In the genomic region with DNA sequence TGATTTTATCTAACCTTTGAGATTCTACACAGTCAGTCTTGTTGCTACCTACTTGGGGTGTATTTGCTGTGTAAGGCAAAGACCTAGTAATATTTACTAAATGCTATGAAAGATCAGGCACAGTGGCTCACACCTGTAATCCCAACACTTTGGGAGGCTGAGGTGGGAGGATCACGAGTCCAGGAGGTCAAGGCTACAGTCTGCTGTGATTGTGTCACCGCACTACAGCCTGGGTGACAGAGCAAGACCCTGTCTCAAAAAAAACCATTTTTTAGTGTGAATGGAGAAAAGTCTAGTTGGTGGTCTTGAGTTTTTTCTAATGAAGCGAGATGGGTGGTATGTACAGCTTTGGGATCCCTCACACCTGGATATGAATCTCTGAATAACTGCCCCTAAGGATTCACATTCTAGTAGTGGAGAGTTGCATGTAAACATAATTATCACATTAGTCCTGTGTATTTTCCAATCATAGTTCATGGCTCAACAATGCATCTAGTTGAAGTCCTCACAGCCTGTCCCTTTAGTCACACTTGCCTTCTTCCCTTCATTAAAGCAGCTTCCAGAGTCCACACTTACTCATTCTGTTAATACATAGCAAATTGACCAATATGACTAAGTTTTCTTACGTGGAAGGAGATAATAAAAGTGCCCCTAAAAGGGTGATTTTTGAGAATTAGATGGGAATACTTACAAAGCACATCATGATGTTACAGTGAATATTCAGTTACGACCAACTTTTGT, we compare ENCODE assay signal across 12 cellular contexts. TPM values are rescaled to one million over a fixed set of nuclear protein-coding genes. Genes with fewer than 3 reads are reported as not detected.
DNase-seq lines count a peak whose midpoint lies in the region; ATAC-seq and TF ChIP-seq lines count a peak whose summit lies in the region.
"Had no signal": no experiment of that assay in that cellular context is flagged by ENCODE, and none has a peak within 500 bp of the region (broad histone marks: within the 10 kb centered on the region; RNA-seq: fewer than 3 reads in every experiment).

No MANE protein-coding gene starts in this region.

- 94% methylated on average over 5 of the region's 5 CpGs for WGBS in right cardiac atrium

- no peaks in the 10 kb centered on the region for H3K27me3 Mint-ChIP-seq in chondrocyte (ENCODE audit: low read depth)
- no peaks in the 10 kb centered on the region for H3K27me3 Mint-ChIP-seq in stimulated activated memory B cell treated with anti-CD40 and anti-IgM and Interleukin-4, amounts not matched to agents 10 μg/mL and 1 μg/mL and 100 μg/mL, for 72 hours

- TF ChIP-seq CTCF in cardiac muscle cell (IDR thresholded peaks at IDR 0.05; ENCODE audit: low read depth, low read length), result no peak
- TF ChIP-seq CTCF in OCI-LY1 (IDR thresholded peaks at IDR 0.05; ENCODE audit: low read length), result no peak
- no peak for TF ChIP-seq CTCF in chondrocyte (IDR thresholded peaks at IDR 0.05)

- peaks cover 27% of the 10 kb centered on the region for H3K36me3 Mint-ChIP-seq in chondrocyte (ENCODE audit: low read depth)
- peaks cover 56% of the 10 kb centered on the region for H3K36me3 Mint-ChIP-seq in stimulated activated memory B cell treated with anti-CD40 and anti-IgM and Interleukin-4, amounts not matched to agents 10 μg/mL and 1 μg/mL and 100 μg/mL, for 72 hours

- H3K9me2 ChIP-seq in OCI-LY1 (ENCODE audit: low read depth, low read length), result no peaks in the 10 kb centered on the region

- no peak for ATAC-seq in right cardiac atrium
- no peak for ATAC-seq in stimulated activated memory B cell treated with anti-CD40 and anti-IgM and Interleukin-4, amounts not matched to agents 10 μg/mL and 1 μg/mL and 100 μg/mL, for 72 hours
- no peak for ATAC-seq in GM18498 (IDR thresholded peaks at IDR 0.05; ENCODE audit: unreplicated experiment)

- no peaks in the 10 kb centered on the region for H3K9me3 Mint-ChIP-seq in chondrocyte (ENCODE audit: low read depth)
- H3K9me3 Mint-ChIP-seq in stimulated activated memory B cell treated with anti-CD40 and anti-IgM and Interleukin-4, amounts not matched to agents 10 μg/mL and 1 μg/mL and 100 μg/mL, for 72 hours, result no peaks in the 10 kb centered on the region

- no peaks in the 10 kb centered on the region for H3K4me1 ChIP-seq in cardiac muscle cell (ENCODE audit: low read depth)
- H3K4me1 ChIP-seq in right cardiac atrium (ENCODE audit: control insufficient read depth, insufficient read depth, low read length), result no peaks in the 10 kb centered on the region
- H3K4me1 ChIP-seq in OCI-LY1 (ENCODE audit: insufficient read depth, low read length, severe bottlenecking), result peaks cover 20% of the 10 kb centered on the region
- H3K4me1 ChIP-seq: SJSA1 had no signal

- H3K9ac ChIP-seq in OCI-LY1 (ENCODE audit: low read length), result no peak overlapping the region

- no peak overlapping the region for H3K4me2 ChIP-seq in OCI-LY1 (ENCODE audit: low read length)

- H4K20me1 ChIP-seq in OCI-LY1 (ENCODE audit: insufficient read depth, low read length), result 0 out of 2 replicates have a peak, but pooled peaks cover 3% of the 10 kb centered on the region

- H3K4me3 ChIP-seq in cardiac muscle cell, result no peak overlapping the region
- H3K4me3 ChIP-seq in right cardiac atrium (ENCODE audit: low read length), result no peak overlapping the region
- no peak overlapping the region for H3K4me3 ChIP-seq in OCI-LY1 (ENCODE audit: low read depth, low read length, poor library complexity, severe bottlenecking)
- H3K4me3 ChIP-seq: SJSA1, stomach had no signal

- no peak overlapping the region for H2AFZ ChIP-seq in OCI-LY1 (ENCODE audit: low read length)

- H3K79me2 ChIP-seq in OCI-LY1 (ENCODE audit: insufficient read depth, low read length), result peaks cover 16% of the 10 kb centered on the region

- peaks cover 32% of the 10 kb centered on the region for H3K4me1 Mint-ChIP-seq in chondrocyte (ENCODE audit: low read depth)
- H3K4me1 Mint-ChIP-seq in stimulated activated memory B cell treated with anti-CD40 and anti-IgM and Interleukin-4, amounts not matched to agents 10 μg/mL and 1 μg/mL and 100 μg/mL, for 72 hours, result peaks cover 48% of the 10 kb centered on the region

- peak overlapping the region; percentile 28 for H3K27ac Mint-ChIP-seq in chondrocyte (ENCODE audit: unreplicated experiment)
- H3K27ac Mint-ChIP-seq in stimulated activated memory B cell treated with anti-CD40 and anti-IgM and Interleukin-4, amounts not matched to agents 10 μg/mL and 1 μg/mL and 100 μg/mL, for 72 hours, result peak overlapping the region; percentile 62

- H3K27me3 ChIP-seq in cardiac muscle cell (no peaks in the 10 kb centered on the region), right cardiac atrium (ENCODE audit: control insufficient read depth, insufficient read depth) (no peaks in the 10 kb centered on the region), OCI-LY1 (ENCODE audit: insufficient read depth, low read length) (no peaks in the 10 kb centered on the region)
- H3K27me3 ChIP-seq: SJSA1, stomach had no signal

- DNase-seq in cardiac muscle cell (ENCODE audit: low read depth in 1 of 2, low spot score in 1 of 2) (no peak), right cardiac atrium (no peak), chondrocyte (ENCODE audit: low spot score) (no peak), kidney glomerular epithelial cell (lab: John Stamatoyannopoulos, UW) (no peak), middle frontal gyrus (ENCODE audit: extremely low spot score, low spot score) (no peak)
- DNase-seq: activated CD4-positive, alpha-beta T cell treated with anti-CD3 and anti-CD28 coated beads for 4 hours; NCI-H1105; stomach had no signal

- peak overlapping the region; percentile 38 for H3K27ac ChIP-seq in cardiac muscle cell
- H3K27ac ChIP-seq in right cardiac atrium (ENCODE audit: low read length), result no peak overlapping the region
- peak overlapping the region; percentile 26 for H3K27ac ChIP-seq in OCI-LY1 (ENCODE audit: low read depth, low read length, poor library complexity, severe bottlenecking)
- H3K27ac ChIP-seq: SJSA1 had no signal

- peaks cover 46% of the 10 kb centered on the region for H3K36me3 ChIP-seq in cardiac muscle cell
- H3K36me3 ChIP-seq in OCI-LY1 (ENCODE audit: insufficient read depth, low read length), result peaks cover 78% of the 10 kb centered on the region

- no peak overlapping the region for H3K4me3 Mint-ChIP-seq in chondrocyte (ENCODE audit: unreplicated experiment)
- H3K4me3 Mint-ChIP-seq in stimulated activated memory B cell treated with anti-CD40 and anti-IgM and Interleukin-4, amounts not matched to agents 10 μg/mL and 1 μg/mL and 100 μg/mL, for 72 hours, result no peak overlapping the region

- H3F3A ChIP-seq in OCI-LY1 (ENCODE audit: insufficient read depth, low read length), result peaks cover 11% of the 10 kb centered on the region

- H3K9me3 ChIP-seq in cardiac muscle cell (ENCODE audit: low read depth), result no peaks in the 10 kb centered on the region
- no peaks in the 10 kb centered on the region for H3K9me3 ChIP-seq in right cardiac atrium (ENCODE audit: control insufficient read depth, low read length)
- no peaks in the 10 kb centered on the region for H3K9me3 ChIP-seq in OCI-LY1 (ENCODE audit: low read length)
- H3K9me3 ChIP-seq: SJSA1, stomach had no signal

- intact Hi-C loops in right cardiac atrium (cut with DNase I), result loop anchor here in 1 of 4 donors (10.0 kb wide), 1 partner anchor 74 kb away; no protein-coding TSS in a partner anchor

RNA-seq across cellular contexts. Expression of gene RPL21, which starts 7.4 kb away (rescaled TPM):
- total RNA-seq in cardiac muscle cell (367 and 371 TPM in 2 replicates), right cardiac atrium (100 to 1,000 TPM; 723 to 895 (median 850) TPM), chondrocyte (459 to 576 TPM (median 495 TPM) in 3 replicates)
- polyA plus RNA-seq in cardiac muscle cell (410 and 463 TPM in 2 replicates), right cardiac atrium (662 TPM)

RNA-seq across cellular contexts. Expression of gene RASL11A, which starts 11.8 kb away (rescaled TPM):
- total RNA-seq in cardiac muscle cell (1.9 and 2.0 TPM in 2 replicates), right cardiac atrium (10 to 100 TPM; 10.5 to 35.8 (median 19.0) TPM), chondrocyte (2.2 to 5.8 TPM (median 3.1 TPM) in 3 replicates)
- polyA plus RNA-seq in cardiac muscle cell (0.52 and 1.2 TPM in 2 replicates), right cardiac atrium (15.2 TPM)
